In the genomic region with DNA sequence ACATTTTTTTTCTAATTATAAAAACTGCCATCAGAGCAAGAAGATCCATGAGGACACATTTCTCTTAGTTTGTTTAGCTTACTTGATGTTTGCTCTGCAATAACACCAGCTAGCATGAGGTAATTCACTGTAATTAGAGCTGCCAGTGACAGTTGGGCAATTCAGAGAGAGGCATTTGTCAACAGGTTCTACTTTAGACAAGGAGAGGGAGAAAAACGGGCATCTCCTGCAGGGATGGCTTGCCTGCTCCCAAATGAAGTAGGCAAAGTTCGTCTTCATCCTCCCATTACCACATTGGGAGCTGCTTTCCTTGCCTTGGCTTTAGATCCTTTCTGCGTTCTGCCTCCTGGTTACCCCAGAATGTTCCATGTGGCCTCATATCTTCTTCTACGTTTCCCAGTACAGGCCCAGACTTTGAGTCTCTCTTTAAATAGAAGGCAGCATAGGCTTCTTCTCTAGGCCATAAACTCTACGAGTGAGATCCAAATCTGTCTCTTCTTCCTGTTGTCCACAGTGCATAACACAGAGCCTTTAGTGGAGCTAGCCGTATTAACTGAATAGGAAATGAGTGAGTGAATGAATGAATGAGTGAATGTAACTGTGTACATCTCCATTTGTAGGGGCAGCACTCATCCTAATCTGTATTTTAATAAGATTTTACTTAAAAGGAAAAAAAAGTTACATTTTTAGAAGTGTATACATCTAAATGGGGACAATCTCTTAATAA, we compare ENCODE assay signal across 14 cellular contexts. TPM values are rescaled to one million over a fixed set of nuclear protein-coding genes. Genes with fewer than 3 reads are reported as not detected.
DNase-seq lines count a peak whose midpoint lies in the region; ATAC-seq and TF ChIP-seq lines count a peak whose summit lies in the region.
"Had no signal": no experiment of that assay in that cellular context is flagged by ENCODE, and none has a peak within 500 bp of the region (broad histone marks: within the 10 kb centered on the region; RNA-seq: fewer than 3 reads in every experiment).

No MANE protein-coding gene starts in this region.

- H3K36me3 Mint-ChIP-seq in MCF 10A (ENCODE audit: insufficient read depth, unreplicated experiment): no peaks in the 10 kb centered on the region

- no TSS peak for BruUV-seq in MCF 10A (replicated peaks; lab: Mats Ljungman, UMichigan)

- CTCF ChIA-PET in MCF 10A (lab: Yijun Ruan, JAX): interaction anchor here (0.6 to 2.4 kb wide), 4 partner anchors 40 to 155 kb away, joined by 3 to 12 read pairs (median 5); no protein-coding TSS in a partner anchor

- no peak overlapping the region for H3K4me3 ChIP-seq in breast epithelium
- H3K4me3 ChIP-seq in upper lobe of right lung: no peak overlapping the region
- H3K4me3 ChIP-seq in tibial artery: no peak overlapping the region
- H3K4me3 ChIP-seq: SJCRH30, uterus had no signal

- peak; percentile 84 to 93 for ATAC-seq in left cardiac atrium
- ATAC-seq in upper lobe of right lung: peak; percentile 64
- ATAC-seq: foreskin keratinocyte had no signal

- H3K9me3 ChIP-seq in breast epithelium: no peaks in the 10 kb centered on the region
- no peaks in the 10 kb centered on the region for H3K9me3 ChIP-seq in upper lobe of right lung
- no peaks in the 10 kb centered on the region for H3K9me3 ChIP-seq in tibial artery
- H3K9me3 ChIP-seq: SJCRH30, uterus had no signal

- H3K4me1 Mint-ChIP-seq in MCF 10A (ENCODE audit: insufficient read depth, unreplicated experiment): peaks cover 15% of the 10 kb centered on the region

- TF ChIP-seq POLR2A in breast epithelium (IDR thresholded peaks at IDR 0.05): no peak

- H3K36me3 ChIP-seq in breast epithelium (no peaks in the 10 kb centered on the region), upper lobe of right lung (no peaks in the 10 kb centered on the region), tibial artery (no peaks in the 10 kb centered on the region)
- H3K36me3 ChIP-seq: SJCRH30, uterus had no signal

- H3K27me3 ChIP-seq in breast epithelium (no peaks in the 10 kb centered on the region), upper lobe of right lung (no peaks in the 10 kb centered on the region), tibial artery (no peaks in the 10 kb centered on the region)
- H3K27me3 ChIP-seq: foreskin keratinocyte, SJCRH30, uterus had no signal

- no peak overlapping the region for H3K27ac Mint-ChIP-seq in MCF 10A (ENCODE audit: low read depth, unreplicated experiment)

- TF ChIP-seq CTCF in MCF 10A (IDR thresholded peaks at IDR 0.05; ENCODE audit: unreplicated experiment) (no peak), breast epithelium (IDR thresholded peaks at IDR 0.05) (no peak), upper lobe of right lung (IDR thresholded peaks at IDR 0.05) (no peak), tibial artery (IDR thresholded peaks at IDR 0.05) (no peak)

- in situ Hi-C loops in KBM-7 (cut with MboI; ENCODE audit: low pct_unique_long_range_greater_than_20kb, low sequenced_read_pairs): no loop called here

- H3K4me3 Mint-ChIP-seq in MCF 10A (ENCODE audit: unreplicated experiment): no peak overlapping the region

- no peaks in the 10 kb centered on the region for H3K4me1 ChIP-seq in breast epithelium
- H3K4me1 ChIP-seq in upper lobe of right lung: no peaks in the 10 kb centered on the region
- no peaks in the 10 kb centered on the region for H3K4me1 ChIP-seq in tibial artery
- H3K4me1 ChIP-seq: foreskin keratinocyte, SJCRH30, uterus had no signal

- no peaks in the 10 kb centered on the region for H3K27me3 Mint-ChIP-seq in MCF 10A (ENCODE audit: insufficient read depth, unreplicated experiment)

- DNase-seq in MCF 10A (ENCODE audit: unreplicated experiment): peak; percentile 57
- no peak for DNase-seq in breast epithelium (ENCODE audit: low spot score in 2 of 2)
- DNase-seq in NCI-H748 (lab: John Stamatoyannopoulos, UW; ENCODE audit: unreplicated experiment): peak; percentile 97
- DNase-seq in left cardiac atrium: no peak
- DNase-seq in upper lobe of right lung: no peak
- no peak for DNase-seq in tibial artery
- no peak for DNase-seq in KBM-7
- no peak for DNase-seq in NOMO-1 treated with dmso at 0.1 percent for 144 hours (lab: John Stamatoyannopoulos, UW; ENCODE audit: unreplicated experiment)
- DNase-seq: activated gamma-delta T cell treated with Interleukin-2 at 50 U/mL for 16 hours, foreskin keratinocyte, Karpas-422, uterus had no signal

- POLR2A ChIA-PET in MCF 10A (lab: Yijun Ruan, JAX): interaction anchor here (0.8 kb wide), 1 partner anchor 26 kb away, joined by 3 read pairs; no protein-coding TSS in a partner anchor

- no peaks in the 10 kb centered on the region for H3K9me3 Mint-ChIP-seq in MCF 10A (ENCODE audit: unreplicated experiment)

- intact Hi-C loops in MCF 10A (cut with micrococcal nuclease): no loop called here
- intact Hi-C loops in breast epithelium (cut with DNase I; ENCODE audit: low total_unique reads): no loop called here
- intact Hi-C loops in left cardiac atrium (cut with DNase I): no loop called here
- intact Hi-C loops in upper lobe of right lung (cut with DNase I): no loop called here
- intact Hi-C loops in tibial artery (cut with DNase I; ENCODE audit: low total_unique reads): no loop called here

- H3K27ac ChIP-seq in breast epithelium (peak overlapping the region in 1 of 2 donors; percentile 3), upper lobe of right lung (no peak overlapping the region), tibial artery (no peak overlapping the region)
- H3K27ac ChIP-seq: foreskin keratinocyte, SJCRH30, uterus had no signal

RNA-seq across cellular contexts. Expression of a gene that starts 21.2 kb away (rescaled TPM):
- total RNA-seq in MCF 10A (2022) (not detected in 2 replicates), breast epithelium (under 1 TPM in 1 of 3 donors, not detected in 2; 0.15 TPM), left cardiac atrium (10 to 100 TPM; 18.9 to 34.3 TPM), upper lobe of right lung (not detected)
- total RNA-seq: Daoy, foreskin keratinocyte, SJCRH30, uterus had no signal

RNA-seq across cellular contexts. Expression of a gene that starts 32.8 kb away (rescaled TPM):
- not detected in 2 replicates for total RNA-seq in MCF 10A (2022)
- not detected for total RNA-seq in breast epithelium
- 100 to 1,000 TPM; 220 to 376 TPM for total RNA-seq in left cardiac atrium
- total RNA-seq in upper lobe of right lung: 0.17 TPM
- total RNA-seq: Daoy, foreskin keratinocyte had no signal

Comparison
In these comparisons a context has a peak if more than half of its experiments do, and no peak if none do; other contexts are left out.
1. DNase-seq: peak in MCF 10A (single experiment) and NCI-H748 (single experiment); none in breast epithelium (0 of 2), left cardiac atrium (single experiment), upper lobe of right lung (single experiment), tibial artery (0 of 2), KBM-7 (single experiment) and NOMO-1 treated with dmso at 0.1 percent for 144 hours (single experiment).
2. RNA of a gene that starts 21.2 kb away (total RNA-seq): 18.9 to 34.3 TPM in left cardiac atrium; not detected in upper lobe of right lung (single experiment), not detected in MCF 10A and 0.15 TPM in breast epithelium; every median in the first group is over 10 times any median in the second.
3. RNA of a gene that starts 32.8 kb away (total RNA-seq): 220 to 376 TPM in left cardiac atrium; 0.17 TPM in upper lobe of right lung (single experiment), not detected in MCF 10A and not detected in breast epithelium; every median in the first group is over 100 times any median in the second.